In the genomic region with DNA sequence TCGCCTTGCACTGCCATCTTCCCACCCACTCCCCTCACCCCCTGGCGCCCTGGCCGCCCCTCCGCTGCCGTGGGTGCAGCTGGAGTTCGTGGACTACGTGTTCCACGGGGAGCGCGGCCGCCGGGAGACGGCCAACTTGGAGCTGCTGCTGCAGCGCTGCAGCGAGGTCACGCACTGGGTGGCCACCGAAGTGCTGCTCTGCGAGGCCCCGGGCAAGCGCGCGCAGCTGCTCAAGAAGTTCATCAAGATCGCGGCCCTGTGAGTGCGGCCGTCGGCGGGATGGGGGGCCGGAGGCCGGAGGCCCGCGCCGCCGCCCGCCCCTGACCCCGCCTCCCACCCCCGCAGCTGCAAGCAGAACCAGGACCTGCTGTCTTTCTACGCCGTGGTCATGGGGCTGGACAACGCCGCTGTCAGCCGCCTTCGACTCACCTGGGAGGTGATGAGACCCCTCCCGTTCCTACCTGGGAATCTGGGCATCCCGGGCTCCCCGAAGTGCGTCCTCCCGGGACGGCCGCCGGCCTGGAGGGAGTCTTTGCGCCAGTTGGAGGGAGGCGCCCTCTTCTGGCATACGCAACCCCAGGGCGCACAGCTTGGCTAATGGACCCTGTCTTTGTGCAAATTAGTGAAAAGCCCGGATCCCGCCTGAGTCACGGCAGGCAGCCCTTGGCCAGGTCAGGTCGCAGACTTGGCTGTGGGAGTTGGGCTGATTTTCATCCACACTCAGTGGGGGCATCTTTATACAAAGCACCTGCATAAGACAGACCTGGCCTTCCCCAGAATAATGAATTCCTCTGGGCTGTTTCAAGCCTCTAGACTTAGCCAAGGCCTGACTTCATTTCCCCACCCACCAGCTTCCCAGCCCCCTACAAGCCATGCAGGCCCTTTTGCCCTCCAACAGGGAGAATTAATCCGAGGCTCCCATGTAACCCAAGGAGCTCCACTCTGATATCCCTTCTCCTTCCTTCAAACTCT, we compare ENCODE assay signal across 1 cellular context.
A peak's percentile ranks its signal among the peaks of the same experiment; 100 is the strongest.
TF ChIP-seq lines count a peak whose summit lies in the region.

No MANE protein-coding gene starts in this region.

TF ChIP-seq in GM12878, 131 proteins besides CTCF, POLR2A, EP300 and RAD21 (continued from another document):
- TF ChIP-seq, protein P1, sequence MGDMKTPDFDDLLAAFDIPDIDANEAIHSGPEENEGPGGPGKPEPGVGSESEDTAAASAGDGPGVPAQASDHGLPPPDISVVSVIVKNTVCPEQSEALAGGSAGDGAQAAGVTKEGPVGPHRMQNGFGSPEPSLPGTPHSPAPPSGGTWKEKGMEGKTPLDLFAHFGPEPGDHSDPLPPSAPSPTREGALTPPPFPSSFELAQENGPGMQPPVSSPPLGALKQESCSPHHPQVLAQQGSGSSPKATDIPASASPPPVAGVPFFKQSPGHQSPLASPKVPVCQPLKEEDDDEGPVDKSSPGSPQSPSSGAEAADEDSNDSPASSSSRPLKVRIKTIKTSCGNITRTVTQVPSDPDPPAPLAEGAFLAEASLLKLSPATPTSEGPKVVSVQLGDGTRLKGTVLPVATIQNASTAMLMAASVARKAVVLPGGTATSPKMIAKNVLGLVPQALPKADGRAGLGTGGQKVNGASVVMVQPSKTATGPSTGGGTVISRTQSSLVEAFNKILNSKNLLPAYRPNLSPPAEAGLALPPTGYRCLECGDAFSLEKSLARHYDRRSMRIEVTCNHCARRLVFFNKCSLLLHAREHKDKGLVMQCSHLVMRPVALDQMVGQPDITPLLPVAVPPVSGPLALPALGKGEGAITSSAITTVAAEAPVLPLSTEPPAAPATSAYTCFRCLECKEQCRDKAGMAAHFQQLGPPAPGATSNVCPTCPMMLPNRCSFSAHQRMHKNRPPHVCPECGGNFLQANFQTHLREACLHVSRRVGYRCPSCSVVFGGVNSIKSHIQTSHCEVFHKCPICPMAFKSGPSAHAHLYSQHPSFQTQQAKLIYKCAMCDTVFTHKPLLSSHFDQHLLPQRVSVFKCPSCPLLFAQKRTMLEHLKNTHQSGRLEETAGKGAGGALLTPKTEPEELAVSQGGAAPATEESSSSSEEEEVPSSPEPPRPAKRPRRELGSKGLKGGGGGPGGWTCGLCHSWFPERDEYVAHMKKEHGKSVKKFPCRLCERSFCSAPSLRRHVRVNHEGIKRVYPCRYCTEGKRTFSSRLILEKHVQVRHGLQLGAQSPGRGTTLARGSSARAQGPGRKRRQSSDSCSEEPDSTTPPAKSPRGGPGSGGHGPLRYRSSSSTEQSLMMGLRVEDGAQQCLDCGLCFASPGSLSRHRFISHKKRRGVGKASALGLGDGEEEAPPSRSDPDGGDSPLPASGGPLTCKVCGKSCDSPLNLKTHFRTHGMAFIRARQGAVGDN (IDR thresholded peaks at IDR 0.05) = no peak
- TF ChIP-seq EED (IDR thresholded peaks at IDR 0.05; ENCODE audit: low read depth) (peak; percentile 54; the same call in 1 of the 2 replicates), NRF1 (conservative IDR thresholded peaks at IDR 0.05; ENCODE audit: low read depth, low read length) (0 out of 2 replicates have a peak, but pooled peaks have one; percentile 3), ZNF207 (IDR thresholded peaks at IDR 0.05; ENCODE audit: borderline replicate concordance) (0 out of 2 replicates have a peak, but pooled peaks have one; percentile 39)
